In the genomic region with DNA sequence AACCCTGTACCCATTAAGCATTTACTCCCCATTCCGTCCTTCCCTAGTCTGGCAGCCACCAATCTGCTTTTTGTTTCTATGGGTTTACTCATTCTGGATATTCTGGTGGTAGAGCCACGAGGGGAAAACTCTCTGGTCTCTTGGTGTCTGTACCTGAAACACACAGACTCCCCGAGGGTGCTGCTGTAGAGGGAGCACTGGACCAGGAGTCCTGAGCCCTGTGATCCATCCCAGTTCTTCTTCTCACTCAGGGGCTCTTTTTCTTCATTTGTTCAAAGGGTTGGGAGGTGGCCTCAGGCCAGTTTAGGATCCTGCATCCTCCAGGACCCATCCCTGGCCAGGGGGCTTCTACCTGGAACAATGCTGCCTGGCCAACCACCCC, we compare ENCODE assay signal across 9 cellular contexts. TPM values are rescaled to one million over a fixed set of nuclear protein-coding genes. Genes with fewer than 3 reads are reported as not detected.
DNase-seq lines count a peak whose midpoint lies in the region; ATAC-seq and TF ChIP-seq lines count a peak whose summit lies in the region.
"Had no signal": no experiment of that assay in that cellular context is flagged by ENCODE, and none has a peak within 500 bp of the region (broad histone marks: within the 10 kb centered on the region; RNA-seq: fewer than 3 reads in every experiment).

No MANE protein-coding gene starts in this region.

- H3K27me3 ChIP-seq in AG04450 (ENCODE audit: control insufficient read depth, insufficient read depth, low read length), result no peaks in the 10 kb centered on the region

- H3K4me3 ChIP-seq in AG04450 (ENCODE audit: low read depth, low read length), result no peak overlapping the region

- H3K27ac Mint-ChIP-seq in nephron progenitor cell, result no peak overlapping the region

- peak overlapping the region; percentile 44 for H3K4me3 Mint-ChIP-seq in nephron progenitor cell

- no peaks in the 10 kb centered on the region for H3K36me3 Mint-ChIP-seq in nephron progenitor cell (ENCODE audit: low read depth)

- POLR2A ChIA-PET in AG04450 (lab: Yijun Ruan, JAX), result interaction anchor here (0.7 to 1.4 kb wide), 4 partner anchors 14 to 27 kb away, joined by 3 to 23 read pairs (median 6); a partner anchor contains a TSS
- POLR2A ChIA-PET in RWPE1 (lab: Yijun Ruan, JAX; ENCODE audit: low non-redundant PET), result interaction anchor here (0.6 to 1.3 kb wide), 2 partner anchors 10 to 15 kb away, joined by 3 to 6 read pairs; no protein-coding TSS in a partner anchor

- TF ChIP-seq CTCF in AG04450 (IDR thresholded peaks at IDR 0.05; ENCODE audit: low read depth, low read length), result no peak
- no peak for TF ChIP-seq CTCF in RWPE1 (conservative IDR thresholded peaks at IDR 0.05; ENCODE audit: low read depth)
- no peak for TF ChIP-seq CTCF in nephron progenitor cell (IDR thresholded peaks at IDR 0.05)

- H3K27ac ChIP-seq in AG04450 (ENCODE audit: low read depth, low read length), result peak overlapping the region; percentile 39
- peak overlapping the region; percentile 100 for H3K27ac ChIP-seq in RWPE1

- H3K27me3 Mint-ChIP-seq in nephron progenitor cell (ENCODE audit: low read depth, poor library complexity), result no peaks in the 10 kb centered on the region

- H3K9me3 Mint-ChIP-seq in nephron progenitor cell, result no peaks in the 10 kb centered on the region

- no peak for ATAC-seq in SK-N-SH treated with all-trans-retinoic acid at 6 μM for 48 hours

- CTCF ChIA-PET in AG04450 (lab: Charles Lee) (interaction anchor here (0.7 to 3.2 kb wide), 4 partner anchors 22 to 40 kb away, joined by 4 to 25 read pairs (median 12); a partner anchor contains a TSS), RWPE1 (lab: Yijun Ruan, JAX) (interaction anchor here (0.8 kb wide), 1 partner anchor 40 kb away, joined by 4 read pairs; a partner anchor contains a TSS)

- no peaks in the 10 kb centered on the region for H3K9me3 ChIP-seq in AG04450 (ENCODE audit: control insufficient read depth, insufficient read depth, low read length)

- peaks cover 51% of the 10 kb centered on the region for H3K4me1 Mint-ChIP-seq in nephron progenitor cell

- DNase-seq in AG04450 (ENCODE audit: low read depth, low spot score), result no peak
- no peak for DNase-seq in RWPE1 (ENCODE audit: low spot score)
- no peak for DNase-seq in nephron progenitor cell
- DNase-seq in NOMO-1 treated with DMSO at 0.1 percent for 48 hours (lab: John Stamatoyannopoulos, UW; ENCODE audit: unreplicated experiment), result no peak
- no peak for DNase-seq in COLO668 (lab: John Stamatoyannopoulos, UW; ENCODE audit: unreplicated experiment)
- DNase-seq: activated CD4-positive, alpha-beta T cell treated with anti-CD3 and anti-CD28 coated beads for 48 hours; NCI-H2081; T-helper 1 cell had no signal

TF ChIP-seq in SK-N-SH treated with all-trans-retinoic acid at 6 μM for 48 hours, 23 proteins besides CTCF, POLR2A, EP300 and RAD21:
- TF ChIP-seq ARNTL (CRISPR knock-in tag; IDR thresholded peaks at IDR 0.05; ENCODE audit: borderline replicate concordance, low read depth) (no peak), CSDC2 (CRISPR knock-in tag; IDR thresholded peaks at IDR 0.05) (no peak)
- TF ChIP-seq, protein P1, sequence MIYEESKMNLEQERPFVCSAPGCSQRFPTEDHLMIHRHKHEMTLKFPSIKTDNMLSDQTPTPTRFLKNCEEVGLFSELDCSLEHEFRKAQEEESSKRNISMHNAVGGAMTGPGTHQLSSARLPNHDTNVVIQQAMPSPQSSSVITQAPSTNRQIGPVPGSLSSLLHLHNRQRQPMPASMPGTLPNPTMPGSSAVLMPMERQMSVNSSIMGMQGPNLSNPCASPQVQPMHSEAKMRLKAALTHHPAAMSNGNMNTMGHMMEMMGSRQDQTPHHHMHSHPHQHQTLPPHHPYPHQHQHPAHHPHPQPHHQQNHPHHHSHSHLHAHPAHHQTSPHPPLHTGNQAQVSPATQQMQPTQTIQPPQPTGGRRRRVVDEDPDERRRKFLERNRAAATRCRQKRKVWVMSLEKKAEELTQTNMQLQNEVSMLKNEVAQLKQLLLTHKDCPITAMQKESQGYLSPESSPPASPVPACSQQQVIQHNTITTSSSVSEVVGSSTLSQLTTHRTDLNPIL (CRISPR knock-in tag; IDR thresholded peaks at IDR 0.05; ENCODE audit: low read depth), result no peak

RNA-seq across cellular contexts. Expression of a gene that starts 14.1 kb away (rescaled TPM):
- 4.2 and 4.5 TPM in 2 replicates for polyA plus RNA-seq in AG04450 (2011; rRNA removed)
- 3.2 and 5.0 TPM in 2 replicates for polyA minus RNA-seq in AG04450 (2011; rRNA and poly(A)+ RNA removed)

RNA-seq across cellular contexts. Expression of a gene that starts 27.5 kb away (rescaled TPM):
- 12.4 and 13.2 TPM in 2 replicates for polyA plus RNA-seq in AG04450 (2011; rRNA removed)
- polyA minus RNA-seq in AG04450 (2011; rRNA and poly(A)+ RNA removed), result 10.0 and 11.4 TPM in 2 replicates

RNA-seq across cellular contexts. Expression of a gene that starts 40.3 kb away (rescaled TPM):
- 4.0 and 4.7 TPM in 2 replicates for polyA plus RNA-seq in AG04450 (2011; rRNA removed)
- 2.6 TPM in 2 replicates for polyA minus RNA-seq in AG04450 (2011; rRNA and poly(A)+ RNA removed)

RNA-seq across cellular contexts. Expression of a gene that starts 43.4 kb away (rescaled TPM):
- 28.2 and 42.3 TPM in 2 replicates for polyA plus RNA-seq in AG04450 (2011; rRNA removed)
- 64.1 and 86.5 TPM in 2 replicates for polyA minus RNA-seq in AG04450 (2011; rRNA and poly(A)+ RNA removed)

RNA-seq across cellular contexts. Expression of a gene that starts 45.9 kb away (rescaled TPM):
- polyA plus RNA-seq in AG04450 (2011; rRNA removed), result 1.1 and 1.8 TPM in 2 replicates
- polyA minus RNA-seq in AG04450 (2011; rRNA and poly(A)+ RNA removed), result 2.6 and 3.2 TPM in 2 replicates
